ENCODE assay signal across 13 cellular contexts in genomic region chr3:106826861-106827311, GRCh38.
A peak's percentile ranks its signal among the peaks of the same experiment; 100 is the strongest.
DNase-seq lines count a peak whose midpoint lies in the region; ATAC-seq and TF ChIP-seq lines count a peak whose summit lies in the region.
"Had no signal": no experiment of that assay in that cellular context is flagged by ENCODE, and none has a peak within 500 bp of the region (broad histone marks: within the 10 kb centered on the region; RNA-seq: fewer than 3 reads in every experiment).

No MANE protein-coding gene starts in this region.

- peak overlapping the region; percentile 18 for H3K27ac ChIP-seq in neural cell (ENCODE audit: low read length)
- H3K27ac ChIP-seq: right atrium auricular region had no signal

- H3K9ac ChIP-seq in neural cell (ENCODE audit: low read length), result no peak overlapping the region

- no peaks in the 10 kb centered on the region for H3K79me2 ChIP-seq in neural cell (replicated peaks; ENCODE audit: insufficient read depth, low read length)

- H4K20me1 ChIP-seq in neural cell (ENCODE audit: insufficient read depth), result no peaks in the 10 kb centered on the region

- no peak for TF ChIP-seq EP300 in neural cell (conservative IDR thresholded peaks at IDR 0.05; ENCODE audit: poor library complexity, severe bottlenecking)

- H3K27me3 ChIP-seq in neural cell (ENCODE audit: insufficient read depth, low read depth, low read length), result no peaks in the 10 kb centered on the region
- H3K27me3 ChIP-seq: right atrium auricular region had no signal

- no peak overlapping the region for H3K4me3 ChIP-seq in neural cell (ENCODE audit: low read length)
- H3K4me3 ChIP-seq: right atrium auricular region had no signal

- no peaks in the 10 kb centered on the region for H3K36me3 ChIP-seq in neural cell (ENCODE audit: insufficient read depth, low read length)
- H3K36me3 ChIP-seq: right atrium auricular region had no signal

- no peak overlapping the region for H3K4me2 ChIP-seq in neural cell (ENCODE audit: low read length)

- no peaks in the 10 kb centered on the region for H3K9me3 ChIP-seq in neural cell (ENCODE audit: low read length)
- H3K9me3 ChIP-seq: right atrium auricular region had no signal

- peak; percentile 44 for ATAC-seq in GM18907 (IDR thresholded peaks at IDR 0.05; ENCODE audit: unreplicated experiment)
- no peak for ATAC-seq in GM21515 (IDR thresholded peaks at IDR 0.05; ENCODE audit: unreplicated experiment)
- ATAC-seq in HG02970 (IDR thresholded peaks at IDR 0.05; ENCODE audit: low FRiP score, unreplicated experiment), result no peak
- ATAC-seq: activated CD8-positive, alpha-beta memory T cell treated with anti-CD3 and anti-CD28 coated beads, Interleukin-2, amount 10 ng/mL, durations not matched to agents 7 days and 5 days; activated naive CD8-positive, alpha-beta T cell treated with anti-CD3 and anti-CD28 coated beads, Interleukin-2, amount 50 U/mL, for 24 hours had no signal

- DNase-seq in LHCN-M2 (ENCODE audit: low read depth) (peak; percentile 89), amniotic epithelial cell (ENCODE audit: low read depth) (peak; percentile 89), NCI-H2107 treated with DMSO at 0.1 percent for 48 hours (lab: John Stamatoyannopoulos, UW; ENCODE audit: unreplicated experiment) (no peak)
- DNase-seq in activated CD8-positive, alpha-beta memory T cell treated with anti-CD3 and anti-CD28 coated beads, Interleukin-2, amount 50 U/mL, for 4 hours, result no peak
- DNase-seq: activated CD8-positive, alpha-beta memory T cell treated with anti-CD3 and anti-CD28 coated beads, Interleukin-2, amount 10 ng/mL, durations not matched to agents 7 days and 5 days; activated naive CD8-positive, alpha-beta T cell treated with anti-CD3 and anti-CD28 coated beads, Interleukin-2, amount 50 U/mL, for 24 hours; CD8-positive, alpha-beta memory T cell; NCI-H1417 treated with DMSO at 0.1 percent for 48 hours had no signal

- H3K9me2 ChIP-seq in neural cell (ENCODE audit: insufficient read depth, low read length), result no peaks in the 10 kb centered on the region

- TF ChIP-seq RAD21 in neural cell (conservative IDR thresholded peaks at IDR 0.05), result no peak

- TF ChIP-seq CTCF in neural cell (IDR thresholded peaks at IDR 0.05; ENCODE audit: poor library complexity, severe bottlenecking), result no peak

- H2AFZ ChIP-seq in neural cell (ENCODE audit: low read depth, low read length), result no peak overlapping the region

- no peaks in the 10 kb centered on the region for H3F3A ChIP-seq in neural cell (ENCODE audit: insufficient read depth, low read length, poor library complexity, severe bottlenecking)

TF ChIP-seq in neural cell, 6 proteins besides CTCF, POLR2A, EP300 and RAD21:
- TF ChIP-seq POLR2AphosphoS5 (IDR thresholded peaks at IDR 0.05), result no peak
- TF ChIP-seq SMC3 (conservative IDR thresholded peaks at IDR 0.05; ENCODE audit: poor library complexity), result no peak
- TF ChIP-seq TAF1 (IDR thresholded peaks at IDR 0.05; ENCODE audit: low read depth), result no peak
- TF ChIP-seq, protein P1, sequence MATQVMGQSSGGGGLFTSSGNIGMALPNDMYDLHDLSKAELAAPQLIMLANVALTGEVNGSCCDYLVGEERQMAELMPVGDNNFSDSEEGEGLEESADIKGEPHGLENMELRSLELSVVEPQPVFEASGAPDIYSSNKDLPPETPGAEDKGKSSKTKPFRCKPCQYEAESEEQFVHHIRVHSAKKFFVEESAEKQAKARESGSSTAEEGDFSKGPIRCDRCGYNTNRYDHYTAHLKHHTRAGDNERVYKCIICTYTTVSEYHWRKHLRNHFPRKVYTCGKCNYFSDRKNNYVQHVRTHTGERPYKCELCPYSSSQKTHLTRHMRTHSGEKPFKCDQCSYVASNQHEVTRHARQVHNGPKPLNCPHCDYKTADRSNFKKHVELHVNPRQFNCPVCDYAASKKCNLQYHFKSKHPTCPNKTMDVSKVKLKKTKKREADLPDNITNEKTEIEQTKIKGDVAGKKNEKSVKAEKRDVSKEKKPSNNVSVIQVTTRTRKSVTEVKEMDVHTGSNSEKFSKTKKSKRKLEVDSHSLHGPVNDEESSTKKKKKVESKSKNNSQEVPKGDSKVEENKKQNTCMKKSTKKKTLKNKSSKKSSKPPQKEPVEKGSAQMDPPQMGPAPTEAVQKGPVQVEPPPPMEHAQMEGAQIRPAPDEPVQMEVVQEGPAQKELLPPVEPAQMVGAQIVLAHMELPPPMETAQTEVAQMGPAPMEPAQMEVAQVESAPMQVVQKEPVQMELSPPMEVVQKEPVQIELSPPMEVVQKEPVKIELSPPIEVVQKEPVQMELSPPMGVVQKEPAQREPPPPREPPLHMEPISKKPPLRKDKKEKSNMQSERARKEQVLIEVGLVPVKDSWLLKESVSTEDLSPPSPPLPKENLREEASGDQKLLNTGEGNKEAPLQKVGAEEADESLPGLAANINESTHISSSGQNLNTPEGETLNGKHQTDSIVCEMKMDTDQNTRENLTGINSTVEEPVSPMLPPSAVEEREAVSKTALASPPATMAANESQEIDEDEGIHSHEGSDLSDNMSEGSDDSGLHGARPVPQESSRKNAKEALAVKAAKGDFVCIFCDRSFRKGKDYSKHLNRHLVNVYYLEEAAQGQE (IDR thresholded peaks at IDR 0.05; ENCODE audit: borderline replicate concordance), result no peak
- no peak for TF ChIP-seq EZH2 (IDR thresholded peaks at IDR 0.05; ENCODE audit: borderline replicate concordance, insufficient read depth, low read length, poor library complexity, severe bottlenecking)
TF ChIP-seq in neural cell: peak in this region for 0.

Comparison
In these comparisons a context has a peak if more than half of its experiments do, and no peak if none do; other contexts are left out.
1. DNase-seq: peak in LHCN-M2 (single experiment) and amniotic epithelial cell (single experiment); none in activated CD8-positive, alpha-beta memory T cell treated with anti-CD3 and anti-CD28 coated beads, Interleukin-2, amount 50 U/mL, for 4 hours (single experiment) and NCI-H2107 treated with DMSO at 0.1 percent for 48 hours (single experiment).